8 cellular contexts compared by ENCODE assay signal in the genomic region with DNA sequence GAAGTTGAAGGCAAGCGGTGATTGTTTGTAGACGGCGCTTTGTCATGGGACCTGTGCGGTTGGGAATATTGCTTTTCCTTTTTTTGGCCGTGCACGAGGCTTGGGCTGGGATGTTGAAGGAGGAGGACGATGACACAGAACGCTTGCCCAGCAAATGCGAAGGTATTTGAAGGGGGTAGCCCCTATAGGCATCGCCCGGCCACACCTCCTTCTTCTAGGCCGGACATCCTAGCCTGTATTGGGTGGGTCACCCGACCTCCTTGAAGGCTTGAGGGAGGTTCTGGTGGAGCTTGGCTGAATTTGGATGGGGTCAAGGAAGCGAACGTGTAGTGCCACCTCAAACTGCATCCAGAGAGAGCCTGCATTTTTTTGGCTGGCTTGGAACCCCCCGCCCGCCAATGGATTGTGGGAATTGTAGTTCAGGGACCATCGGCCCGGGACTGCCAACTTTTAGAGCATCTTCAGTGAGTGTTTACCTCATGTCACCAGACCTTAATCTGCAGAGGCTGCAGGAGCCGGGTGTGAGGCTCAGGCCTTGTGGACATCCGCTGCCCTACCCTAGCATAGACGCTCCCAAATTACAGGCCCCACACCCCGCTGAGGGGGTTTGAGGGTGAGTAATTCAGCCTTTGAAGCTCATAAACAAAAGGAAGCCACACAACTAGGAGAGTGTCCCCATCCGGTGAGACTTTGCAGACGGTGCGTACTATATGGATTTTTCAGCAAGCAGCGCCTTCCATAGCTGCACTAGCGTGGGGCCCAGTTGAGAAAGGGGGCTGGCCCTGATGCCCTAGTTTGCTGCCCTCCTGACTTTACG. TPM values are rescaled to one million over a fixed set of nuclear protein-coding genes. Genes with fewer than 3 reads are reported as not detected.
DNase-seq lines count a peak whose midpoint lies in the region; ATAC-seq and TF ChIP-seq lines count a peak whose summit lies in the region.

No MANE protein-coding gene starts in this region.

- H3K36me3 ChIP-seq in stomach: peaks cover 0 to 16% (median 4%) of the 10 kb centered on the region in 4 donors

- TF ChIP-seq EP300 in stomach (IDR thresholded peaks at IDR 0.05): no peak

- peak overlapping the region; percentile 73 to 95 (median 85) for H3K4me3 ChIP-seq in stomach

- no peaks in the 10 kb centered on the region for H3K27me3 Mint-ChIP-seq in activated T-helper 1 cell treated with anti-CD3 and anti-CD28 coated beads, Interleukin-12 subunit alpha, Interleukin-12 subunit beta, Interleukin-2, Interleukin-4 antibody, amounts not matched to agents 30 ng/mL and 10 ng/mL and 1 ng/mL, durations not matched to agents 14 hours and 24 hours and 36 hours (ENCODE audit: insufficient read depth)
- no peaks in the 10 kb centered on the region for H3K27me3 Mint-ChIP-seq in natural killer cell (ENCODE audit: low read depth in 2 of 2)

- H3K36me3 Mint-ChIP-seq in activated T-helper 1 cell treated with anti-CD3 and anti-CD28 coated beads, Interleukin-12 subunit alpha, Interleukin-12 subunit beta, Interleukin-2, Interleukin-4 antibody, amounts not matched to agents 30 ng/mL and 10 ng/mL and 1 ng/mL, durations not matched to agents 14 hours and 24 hours and 36 hours (ENCODE audit: low read depth): peaks cover 9% of the 10 kb centered on the region
- no peaks in the 10 kb centered on the region for H3K36me3 Mint-ChIP-seq in natural killer cell

- WGBS in stomach, 5 donors: 7 to 14% (median 12%) methylated on average over 21 to 29 of the region's 29 CpGs

- peak overlapping the region; percentile 98 for H3K4me3 Mint-ChIP-seq in activated T-helper 1 cell treated with anti-CD3 and anti-CD28 coated beads, Interleukin-12 subunit alpha, Interleukin-12 subunit beta, Interleukin-2, Interleukin-4 antibody, amounts not matched to agents 30 ng/mL and 10 ng/mL and 1 ng/mL, durations not matched to agents 14 hours and 24 hours and 36 hours
- peak overlapping the region; percentile 97 for H3K4me3 Mint-ChIP-seq in natural killer cell

- H3K9me3 Mint-ChIP-seq in activated T-helper 1 cell treated with anti-CD3 and anti-CD28 coated beads, Interleukin-12 subunit alpha, Interleukin-12 subunit beta, Interleukin-2, Interleukin-4 antibody, amounts not matched to agents 30 ng/mL and 10 ng/mL and 1 ng/mL, durations not matched to agents 14 hours and 24 hours and 36 hours: no peaks in the 10 kb centered on the region
- no peaks in the 10 kb centered on the region for H3K9me3 Mint-ChIP-seq in natural killer cell

- H3K9me3 ChIP-seq in stomach: no peaks in the 10 kb centered on the region

- H3K27ac Mint-ChIP-seq in activated T-helper 1 cell treated with anti-CD3 and anti-CD28 coated beads, Interleukin-12 subunit alpha, Interleukin-12 subunit beta, Interleukin-2, Interleukin-4 antibody, amounts not matched to agents 30 ng/mL and 10 ng/mL and 1 ng/mL, durations not matched to agents 14 hours and 24 hours and 36 hours: peak overlapping the region; percentile 97
- H3K27ac Mint-ChIP-seq in natural killer cell: peak overlapping the region; percentile 98

- no peak for TF ChIP-seq POLR2A in stomach (IDR thresholded peaks at IDR 0.05)

- intact Hi-C loops in activated T-helper 1 cell treated with anti-CD3 and anti-CD28 coated beads, Interleukin-12 subunit alpha, Interleukin-12 subunit beta, Interleukin-2, Interleukin-4 antibody, amounts not matched to agents 30 ng/mL and 10 ng/mL and 1 ng/mL, durations not matched to agents 14 hours and 24 hours and 36 hours (cut with micrococcal nuclease): loop anchor here (1.0 to 10.0 kb wide), 7 partner anchors 7 to 555 kb away; partner anchors contain the start of genes AP4M1, GNB2, LAMTOR4 and MCM7
- intact Hi-C loops in natural killer cell (cut with micrococcal nuclease) (loop anchor here (1.0 to 5.0 kb wide), 3 partner anchors 7 to 38 kb away; partner anchors contain the start of genes AP4M1, MCM7 and ZNF3), stomach (cut with DNase I; ENCODE audit: low total_unique reads) (no loop called here)

- H3K4me1 Mint-ChIP-seq in activated T-helper 1 cell treated with anti-CD3 and anti-CD28 coated beads, Interleukin-12 subunit alpha, Interleukin-12 subunit beta, Interleukin-2, Interleukin-4 antibody, amounts not matched to agents 30 ng/mL and 10 ng/mL and 1 ng/mL, durations not matched to agents 14 hours and 24 hours and 36 hours (ENCODE audit: low read depth): peaks cover 23% of the 10 kb centered on the region
- H3K4me1 Mint-ChIP-seq in natural killer cell: peaks cover 29 to 33% of the 10 kb centered on the region in 2 donors

- TF ChIP-seq CTCF in natural killer cell (IDR thresholded peaks at IDR 0.05): no peak
- no peak for TF ChIP-seq CTCF in stomach (IDR thresholded peaks at IDR 0.05)

- H3K4me1 ChIP-seq in stomach: peaks cover 24 to 47% (median 29%) of the 10 kb centered on the region in 4 donors

- H3K27ac ChIP-seq in stomach: peak overlapping the region; percentile 67 to 89 (median 84)

- H3K27me3 ChIP-seq in stomach: no peaks in the 10 kb centered on the region

- ATAC-seq in GM18517 (IDR thresholded peaks at IDR 0.05; ENCODE audit: unreplicated experiment) (peak; percentile 64), HG03045 (IDR thresholded peaks at IDR 0.05; ENCODE audit: unreplicated experiment) (peak; percentile 56), natural killer cell (peak; percentile 54 to 57 (median 55))

- DNase-seq in AG08396 (ENCODE audit: low spot score) (peak; percentile 77), NOMO-1 (lab: John Stamatoyannopoulos, UW; ENCODE audit: unreplicated experiment in 2 of 2) (peak; percentile 76 to 83), fibroblast of peridontal ligament (ENCODE audit: extremely low read depth) (peak; percentile 60), natural killer cell (no peak), stomach (peak; percentile 47)
- peak; percentile 66 for DNase-seq in activated T-helper 1 cell treated with anti-CD3 and anti-CD28 coated beads, Interleukin-12 subunit alpha, Interleukin-12 subunit beta, Interleukin-2, Interleukin-4 antibody, amounts not matched to agents 30 ng/mL and 10 ng/mL and 1 ng/mL, durations not matched to agents 14 hours and 24 hours and 36 hours (ENCODE audit: low spot score)

RNA-seq across cellular contexts. Expression of gene CNPY4, which starts 0.5 kb away (rescaled TPM):
- total RNA-seq in activated T-helper 1 cell treated with anti-CD3 and anti-CD28 coated beads, Interleukin-12 subunit alpha, Interleukin-12 subunit beta, Interleukin-2, Interleukin-4 antibody, amounts not matched to agents 30 ng/mL and 10 ng/mL and 1 ng/mL, durations not matched to agents 14 hours and 24 hours and 36 hours: 19.6 and 21.7 TPM in 2 replicates
- total RNA-seq in natural killer cell: 10 to 100 TPM; 19.1 to 25.8 (median 23.9) TPM
- total RNA-seq in stomach: 10 to 100 TPM in 2 of 5 donors, 1 to 10 TPM in 1, under 1 TPM in 2; 0.45 to 10.6 (median 7.1) TPM
- polyA plus RNA-seq in stomach: 1 to 10 TPM; 5.7 to 6.3 (median 5.8) TPM

RNA-seq across cellular contexts. Expression of gene TAF6, which starts 0.8 kb away (rescaled TPM):
- total RNA-seq in activated T-helper 1 cell treated with anti-CD3 and anti-CD28 coated beads, Interleukin-12 subunit alpha, Interleukin-12 subunit beta, Interleukin-2, Interleukin-4 antibody, amounts not matched to agents 30 ng/mL and 10 ng/mL and 1 ng/mL, durations not matched to agents 14 hours and 24 hours and 36 hours: 72.9 and 79.2 TPM in 2 replicates
- total RNA-seq in natural killer cell (10 to 100 TPM; 42.2 to 56.8 (median 47.9) TPM), stomach (100 to 1,000 TPM in 1 of 5 donors, 10 to 100 TPM in 4; 15.4 to 106 (median 33.8) TPM)
- 10 to 100 TPM; 22.0 to 29.8 (median 24.8) TPM for polyA plus RNA-seq in stomach

RNA-seq across cellular contexts. Expression of gene MBLAC1, which starts 6.9 kb away (rescaled TPM):
- 4.1 and 5.5 TPM in 2 replicates for total RNA-seq in activated T-helper 1 cell treated with anti-CD3 and anti-CD28 coated beads, Interleukin-12 subunit alpha, Interleukin-12 subunit beta, Interleukin-2, Interleukin-4 antibody, amounts not matched to agents 30 ng/mL and 10 ng/mL and 1 ng/mL, durations not matched to agents 14 hours and 24 hours and 36 hours
- 1 to 10 TPM; 2.8 to 4.3 (median 4.1) TPM for total RNA-seq in natural killer cell
- 1 to 10 TPM in 2 of 5 donors, not detected in 3; 1.3 to 6.1 TPM for total RNA-seq in stomach
- polyA plus RNA-seq in stomach: 1 to 10 TPM; 1.3 to 4.2 (median 1.7) TPM

RNA-seq across cellular contexts. Expression of gene AP4M1, which starts 18.5 kb away (rescaled TPM):
- total RNA-seq in activated T-helper 1 cell treated with anti-CD3 and anti-CD28 coated beads, Interleukin-12 subunit alpha, Interleukin-12 subunit beta, Interleukin-2, Interleukin-4 antibody, amounts not matched to agents 30 ng/mL and 10 ng/mL and 1 ng/mL, durations not matched to agents 14 hours and 24 hours and 36 hours: 12.3 and 15.9 TPM in 2 replicates
- 10 to 100 TPM in 2 of 3 donors, 1 to 10 TPM in 1; 8.4 to 12.8 (median 12.7) TPM for total RNA-seq in natural killer cell
- 100 to 1,000 TPM in 1 of 5 donors, 10 to 100 TPM in 3, 1 to 10 TPM in 1; 8.4 to 103 (median 19.6) TPM for total RNA-seq in stomach
- 10 to 100 TPM; 14.7 to 24.3 (median 21.3) TPM for polyA plus RNA-seq in stomach

RNA-seq across cellular contexts. Expression of gene MCM7, which starts 18.7 kb away (rescaled TPM):
- 447 and 452 TPM in 2 replicates for total RNA-seq in activated T-helper 1 cell treated with anti-CD3 and anti-CD28 coated beads, Interleukin-12 subunit alpha, Interleukin-12 subunit beta, Interleukin-2, Interleukin-4 antibody, amounts not matched to agents 30 ng/mL and 10 ng/mL and 1 ng/mL, durations not matched to agents 14 hours and 24 hours and 36 hours
- 100 to 1,000 TPM; 112 to 214 (median 137) TPM for total RNA-seq in natural killer cell
- total RNA-seq in stomach: 100 to 1,000 TPM in 1 of 5 donors, 10 to 100 TPM in 4; 41.3 to 104 (median 88.9) TPM
- polyA plus RNA-seq in stomach: 10 to 100 TPM; 39.6 to 54.5 (median 46.4) TPM
